In genomic region chr20:51800132-51800721, GRCh38 we compare ENCODE assay signal across 8 cellular contexts. TPM values are rescaled to one million over a fixed set of nuclear protein-coding genes. Genes with fewer than 3 reads are reported as not detected.
DNase-seq lines count a peak whose midpoint lies in the region; ATAC-seq and TF ChIP-seq lines count a peak whose summit lies in the region.

No MANE protein-coding gene starts in this region.

- H3K4me1 ChIP-seq in OCI-LY7 (ENCODE audit: insufficient read depth, low read length, poor library complexity, severe bottlenecking) = no peaks in the 10 kb centered on the region
- H3K4me1 ChIP-seq in gastroesophageal sphincter = peaks cover 0 to 28% (median 18%) of the 10 kb centered on the region in 3 donors
- peaks cover 22% of the 10 kb centered on the region for H3K4me1 ChIP-seq in upper lobe of right lung

- no peak for TF ChIP-seq POLR2A in gastroesophageal sphincter (IDR thresholded peaks at IDR 0.05)

- H3K27me3 ChIP-seq in BJ (ENCODE audit: control insufficient read depth, insufficient read depth, low read length) = peaks cover 6% of the 10 kb centered on the region; the same call in 1 of the 2 replicates
- H3K27me3 ChIP-seq in gastroesophageal sphincter = peaks cover 55% of the 10 kb centered on the region
- peaks cover 42% of the 10 kb centered on the region for H3K27me3 ChIP-seq in upper lobe of right lung

- H3K4me3 ChIP-seq in BJ (ENCODE audit: low read depth, low read length) = peak overlapping the region; percentile 40
- no peak overlapping the region for H3K4me3 ChIP-seq in OCI-LY7 (ENCODE audit: low read depth, low read length, poor library complexity, severe bottlenecking)
- H3K4me3 ChIP-seq in gastroesophageal sphincter = peak overlapping the region in 1 of 2 donors; percentile 48
- peak overlapping the region; percentile 45 for H3K4me3 ChIP-seq in upper lobe of right lung

- WGBS in gastroesophageal sphincter (ENCODE audit: low coverage in 1 of 2), 2 donors = 2% methylated on average over 12 of the region's 31 CpGs; no CpG with 5 or more reads in 1 of the 2 donors

- TF ChIP-seq CTCF in BJ (IDR thresholded peaks at IDR 0.05; ENCODE audit: insufficient read depth, low read depth, low read length) (peak; percentile 98), OCI-LY7 (conservative IDR thresholded peaks at IDR 0.05; ENCODE audit: low read length) (peak; percentile 94), gastroesophageal sphincter (IDR thresholded peaks at IDR 0.05) (peak; percentile 38 to 75 (median 53)), upper lobe of right lung (IDR thresholded peaks at IDR 0.05) (peak; percentile 70)

- TF ChIP-seq EP300 in gastroesophageal sphincter (IDR thresholded peaks at IDR 0.05) = no peak

- no peaks in the 10 kb centered on the region for H3K9me3 ChIP-seq in OCI-LY7 (ENCODE audit: low read length)
- H3K9me3 ChIP-seq in gastroesophageal sphincter = no peaks in the 10 kb centered on the region
- no peaks in the 10 kb centered on the region for H3K9me3 ChIP-seq in upper lobe of right lung

- H3K36me3 ChIP-seq in BJ (ENCODE audit: control insufficient read depth, insufficient read depth, low read length) (no peaks in the 10 kb centered on the region), OCI-LY7 (ENCODE audit: insufficient read depth, low read length) (no peaks in the 10 kb centered on the region), gastroesophageal sphincter (no peaks in the 10 kb centered on the region), upper lobe of right lung (no peaks in the 10 kb centered on the region)

- H3K79me2 ChIP-seq in OCI-LY7 (ENCODE audit: insufficient read depth, low read depth, low read length) = no peaks in the 10 kb centered on the region

- DNase-seq in BJ (ENCODE audit: low read depth) (no peak), OCI-LY7 (ENCODE audit: low spot score) (peak; percentile 45), pons (ENCODE audit: low spot score) (peak; percentile 7), upper lobe of right lung (peak; percentile 83)
- DNase-seq in activated effector memory CD4-positive, alpha-beta T cell treated with anti-CD3 and anti-CD28 coated beads, Interleukin-2, amount 50 U/mL, for 16 hours = peak; percentile 84

- CTCF ChIA-PET in BJ (lab: Yijun Ruan, JAX) (interaction anchor here (0.6 to 2.5 kb wide), 38 partner anchors 9 to 428 kb away, joined by 3 to 34 read pairs (median 4); no protein-coding TSS in a partner anchor), OCI-LY7 (lab: Charles Lee; ENCODE audit: unreplicated experiment) (no interaction called here)

- no peaks in the 10 kb centered on the region for H3K9me2 ChIP-seq in OCI-LY7 (ENCODE audit: insufficient read depth, low read length)

- intact Hi-C loops in OCI-LY7 (cut with micrococcal nuclease; ENCODE audit: unreplicated experiment) (loop anchor here (2.0 kb wide), 1 partner anchor 283 kb away; no protein-coding TSS in a partner anchor), upper lobe of right lung (cut with DNase I) (no loop called here)

- no TSS peak for BruUV-seq in OCI-LY7 (replicated peaks; lab: Mats Ljungman, UMichigan)

- POLR2A ChIA-PET in BJ (lab: Charles Lee) = no interaction called here
- POLR2A ChIA-PET in OCI-LY7 (lab: Charles Lee) = no interaction called here

- H2AFZ ChIP-seq in OCI-LY7 (ENCODE audit: low read length) = no peak overlapping the region

- no peaks in the 10 kb centered on the region for H4K20me1 ChIP-seq in OCI-LY7 (ENCODE audit: insufficient read depth, low read length)

- ATAC-seq in HG03159 (IDR thresholded peaks at IDR 0.05; ENCODE audit: unreplicated experiment) = peak; percentile 68
- ATAC-seq in gastroesophageal sphincter = peak; percentile 51
- ATAC-seq in upper lobe of right lung = peak; percentile 90
- ATAC-seq in GM19328 (IDR thresholded peaks at IDR 0.05; ENCODE audit: unreplicated experiment) = no peak

- H3K27ac ChIP-seq in OCI-LY7 (ENCODE audit: low read depth, low read length, poor library complexity, severe bottlenecking) (no peak overlapping the region), gastroesophageal sphincter (no peak overlapping the region), upper lobe of right lung (no peak overlapping the region)

- no peak overlapping the region for H3K4me2 ChIP-seq in OCI-LY7 (ENCODE audit: low read length)

RNA-seq across cellular contexts. Expression of gene SALL4, which starts 2.1 kb away (rescaled TPM):
- 0.51 and 0.54 TPM in 2 replicates for polyA plus RNA-seq in BJ (2011; rRNA removed)
- polyA minus RNA-seq in BJ (2011; rRNA and poly(A)+ RNA removed) = 0.51 and 0.66 TPM in 2 replicates
- 0.06 and 0.18 TPM in 2 replicates for total RNA-seq in OCI-LY7 (2014; rRNA removed; shearing (Covaris generic))
- total RNA-seq in OCI-LY7 (2022) (not detected in 2 replicates), gastroesophageal sphincter (not detected), upper lobe of right lung (0.43 TPM)

RNA-seq across cellular contexts. Expression of gene ATP9A, which starts 32.0 kb away (rescaled TPM):
- polyA plus RNA-seq in BJ (2011; rRNA removed) = 23.2 and 26.0 TPM in 2 replicates
- polyA minus RNA-seq in BJ (2011; rRNA and poly(A)+ RNA removed) = 46.7 and 54.4 TPM in 2 replicates
- total RNA-seq in OCI-LY7 (2014; rRNA removed; shearing (Covaris generic)) = 0.82 and 0.85 TPM in 2 replicates
- total RNA-seq in OCI-LY7 (2022) (0.67 and 0.70 TPM in 2 replicates), gastroesophageal sphincter (10 to 100 TPM; 49.3 to 80.2 (median 57.7) TPM), upper lobe of right lung (32.1 TPM)

Comparison
In these comparisons a context has a peak if more than half of its experiments do, and no peak if none do; other contexts are left out.
1. RNA of gene ATP9A, which starts 32.0 kb away (total RNA-seq): 49.3 to 80.2 TPM in gastroesophageal sphincter and 32.1 TPM in upper lobe of right lung (single experiment); 0.67 to 0.85 TPM in OCI-LY7; every median in the first group is over 10 times any median in the second.
2. Peak in every context shown above with its lines, with median percentiles within 50 percentile points of each other: CTCF ChIP-seq.